Comparison of ENCODE assay signal across 18 cellular contexts in genomic region chr2:118098307-118098706, GRCh38.
"Had no signal": no experiment of that assay in that cellular context is flagged by ENCODE, and none has a peak within 500 bp of the region (broad histone marks: within the 10 kb centered on the region; RNA-seq: fewer than 3 reads in every experiment).

No MANE protein-coding gene starts in this region.

- H3K27ac Mint-ChIP-seq: activated T-cell treated with anti-CD3 and anti-CD28 coated beads, Interleukin-2, amount 50 U/mL, for 72 hours; mesothelial cell of epicardium had no signal

- H3K9me3 ChIP-seq: gastrocnemius medialis, tibial artery had no signal

- H3K9me3 Mint-ChIP-seq: activated T-cell treated with anti-CD3 and anti-CD28 coated beads, Interleukin-2, amount 50 U/mL, for 72 hours; brain; mesothelial cell of epicardium had no signal

- H3K27me3 ChIP-seq: gastrocnemius medialis, tibial artery had no signal

- DNase-seq: activated CD4-positive, alpha-beta T cell treated with anti-CD3 and anti-CD28 coated beads, Interleukin-2, amount 50 U/mL, for 4 hours; activated T-cell treated with anti-CD3 and anti-CD28 coated beads, Interleukin-2, amount 50 U/mL, for 72 hours; anterior cingulate cortex; caudate nucleus; gastrocnemius medialis; head of caudate nucleus; retina; stimulated activated naive CD4-positive, alpha-beta T cell; substantia nigra; tibial artery; WERI-Rb-1 had no signal

- H3K4me3 ChIP-seq: gastrocnemius medialis, lung, tibial artery had no signal

- H3K4me3 Mint-ChIP-seq: activated T-cell treated with anti-CD3 and anti-CD28 coated beads, Interleukin-2, amount 50 U/mL, for 72 hours; brain; mesothelial cell of epicardium had no signal

- H3K36me3 ChIP-seq: WERI-Rb-1 had no signal

- FAIRE-seq: colon, keratinocyte, urothelium cell line had no signal

- ATAC-seq: activated T-cell treated with anti-CD3 and anti-CD28 coated beads, Interleukin-2, amount 50 U/mL, for 72 hours; gastrocnemius medialis; left lobe of liver had no signal

- H3K27ac ChIP-seq: gastrocnemius medialis, tibial artery, WERI-Rb-1 had no signal

- H3K27me3 Mint-ChIP-seq: brain had no signal
